Comparison of ENCODE assay signal across 12 cellular contexts in genomic region chr10:99540673-99541531, GRCh38. TPM values are rescaled to one million over a fixed set of nuclear protein-coding genes. Genes with fewer than 3 reads are reported as not detected.
DNase-seq lines count a peak whose midpoint lies in the region; TF ChIP-seq lines count a peak whose summit lies in the region.
"Had no signal": no experiment of that assay in that cellular context is flagged by ENCODE, and none has a peak within 500 bp of the region (broad histone marks: within the 10 kb centered on the region; RNA-seq: fewer than 3 reads in every experiment).

No MANE protein-coding gene starts in this region.

- DNase-seq in NCI-H1105 treated with DMSO at 0.1 percent for 48 hours (lab: John Stamatoyannopoulos, UW) (peak; percentile 2), NCI-H1105 (lab: John Stamatoyannopoulos, UW) (no peak), Peyer's patch (peak in 1 of 3 donors; percentile 70), iPS-NIHi7 (ENCODE audit: extremely low spot score) (peak; percentile 62), spleen (no peak), OCI-M2 (lab: John Stamatoyannopoulos, UW; ENCODE audit: unreplicated experiment) (no peak), HCEC 1CT (no peak), occipital lobe (lab: John Stamatoyannopoulos, UW) (no peak)
- DNase-seq: activated CD4-positive, alpha-beta memory T cell treated with anti-CD3 and anti-CD28 coated beads, Interleukin-2, amount 10 ng/mL, durations not matched to agents 7 days and 5 days; midbrain; NCI-H1048; SIG-M5 had no signal

- 8 to 24% (median 12%) methylated on average over 23 to 47 of the region's 47 CpGs for WGBS in spleen, 5 donors

- H3K9me3 ChIP-seq in Peyer's patch (no peaks in the 10 kb centered on the region), spleen (no peaks in the 10 kb centered on the region)

- peaks cover 0 to 21% of the 10 kb centered on the region in 2 donors for H3K27me3 ChIP-seq in Peyer's patch
- peaks cover 0 to 90% (median 38%) of the 10 kb centered on the region in 7 donors for H3K27me3 ChIP-seq in spleen (replicated peaks in 1 of 7)

- TF ChIP-seq CTCF in Peyer's patch (IDR thresholded peaks at IDR 0.05) = peak in 2 of 6 experiments; percentile 3 to 7
- no peak for TF ChIP-seq CTCF in spleen (IDR thresholded peaks at IDR 0.05 in 8 of 11, conservative IDR thresholded peaks at IDR 0.05 in 3 of 11)

- H3K4me3 ChIP-seq in Peyer's patch (peak overlapping the region; percentile 6 to 48 (median 20)), spleen (peak overlapping the region in 7 of 8 donors; percentile 22 to 62 (median 33))

- peak overlapping the region in 3 of 4 donors; percentile 21 to 49 (median 39) for H3K27ac ChIP-seq in Peyer's patch
- H3K27ac ChIP-seq in spleen = peak overlapping the region in 7 of 8 donors; percentile 38 to 95 (median 54)

- TF ChIP-seq POLR2A in Peyer's patch (IDR thresholded peaks at IDR 0.05) = no peak
- no peak for TF ChIP-seq POLR2A in spleen (IDR thresholded peaks at IDR 0.05)

- no peaks in the 10 kb centered on the region for H3K36me3 ChIP-seq in Peyer's patch
- H3K36me3 ChIP-seq in spleen = peaks cover 0 to 9% (median 0%) of the 10 kb centered on the region in 6 donors

- H3K4me1 ChIP-seq in Peyer's patch (peaks cover 0 to 28% (median 2%) of the 10 kb centered on the region in 4 donors), spleen (peaks cover 10 to 58% (median 43%) of the 10 kb centered on the region in 6 donors)

- intact Hi-C loops in spleen (cut with DNase I; ENCODE audit: low total_unique reads) = loop anchor here (10.0 kb wide), 1 partner anchor 56 kb away; no protein-coding TSS in a partner anchor

RNA-seq across cellular contexts. Expression of gene NKX2-3, which starts 8.2 kb away (rescaled TPM):
- total RNA-seq in Peyer's patch (10 to 100 TPM in 2 of 4 donors, 1 to 10 TPM in 2; 4.9 to 19.0 (median 8.7) TPM), spleen (10 to 100 TPM; 27.4 to 69.1 (median 38.7) TPM), occipital lobe (not detected)
- 10 to 100 TPM; 10.8 to 29.3 (median 11.4) TPM for polyA plus RNA-seq in spleen
- total RNA-seq: activated CD4-positive, alpha-beta memory T cell treated with anti-CD3 and anti-CD28 coated beads, Interleukin-2, amount 10 ng/mL, durations not matched to agents 7 days and 5 days had no signal

Comparison
In these comparisons a context has a peak if more than half of its experiments do, and no peak if none do; other contexts are left out.
1. DNase-seq: peak in NCI-H1105 treated with DMSO at 0.1 percent for 48 hours (single experiment) and iPS-NIHi7 (single experiment); none in NCI-H1105 (single experiment), spleen (single experiment), OCI-M2 (single experiment), HCEC 1CT (single experiment) and occipital lobe (single experiment).